9 cellular contexts compared by ENCODE assay signal in genomic region chr3:69095636-69096035, GRCh38. TPM values are rescaled to one million over a fixed set of nuclear protein-coding genes. Genes with fewer than 3 reads are reported as not detected.
A peak's percentile ranks its signal among the peaks of the same experiment; 100 is the strongest.
DNase-seq lines count a peak whose midpoint lies in the region; ATAC-seq and TF ChIP-seq lines count a peak whose summit lies in the region.
"Had no signal": no experiment of that assay in that cellular context is flagged by ENCODE, and none has a peak within 500 bp of the region (broad histone marks: within the 10 kb centered on the region; RNA-seq: fewer than 3 reads in every experiment).

No MANE protein-coding gene starts in this region.

- peaks cover 3% of the 10 kb centered on the region for H3K79me2 ChIP-seq in PC-3 (ENCODE audit: low read length)

- peak overlapping the region; percentile 1 for H3K4me3 ChIP-seq in thoracic aorta
- H3K4me3 ChIP-seq in PC-3 (ENCODE audit: low read length), result no peak overlapping the region
- H3K4me3 ChIP-seq in body of pancreas, result no peak overlapping the region
- H3K4me3 ChIP-seq: hepatocyte had no signal

- intact Hi-C loops in PC-3 (cut with micrococcal nuclease) (no loop called here), body of pancreas (cut with DNase I) (no loop called here)

- CTCF ChIA-PET in activated naive CD4-positive, alpha-beta T cell treated with anti-CD3 and anti-CD28 coated beads, Interleukin-2, amount 10 ng/mL, durations not matched to agents 7 days and 5 days (lab: Charles Lee), result interaction anchor here (0.6 to 1.6 kb wide), 2 partner anchors 9 to 83 kb away, joined by 3 to 7 read pairs; no protein-coding TSS in a partner anchor
- CTCF ChIA-PET in PC-3 (lab: Charles Lee), result no interaction called here

- POLR2A ChIA-PET in PC-3 (lab: Charles Lee; ENCODE audit: unreplicated experiment), result no interaction called here

- whole genome bisulfite sequencing in body of pancreas, 2 donors, result 72 to 83% methylated on average over 5 of the region's 5 CpGs

- no peak overlapping the region for H3K9ac ChIP-seq in PC-3 (ENCODE audit: low read length)

- H3K4me2 ChIP-seq in PC-3 (ENCODE audit: low read length), result no peak overlapping the region
- H3K4me2 ChIP-seq: hepatocyte had no signal

- TF ChIP-seq CTCF in thoracic aorta (IDR thresholded peaks at IDR 0.05), result no peak
- TF ChIP-seq CTCF in PC-3 (conservative IDR thresholded peaks at IDR 0.05; ENCODE audit: low read depth, low read length), result no peak
- no peak for TF ChIP-seq CTCF in body of pancreas (IDR thresholded peaks at IDR 0.05)

- H3K4me3 Mint-ChIP-seq in activated naive CD4-positive, alpha-beta T cell treated with anti-CD3 and anti-CD28 coated beads, Interleukin-2, amount 10 ng/mL, durations not matched to agents 7 days and 5 days, result peak overlapping the region; percentile 62
- peak overlapping the region; percentile 67 for H3K4me3 Mint-ChIP-seq in activated T-cell treated with anti-CD3 and anti-CD28 coated beads, Interleukin-2, amount 50 U/mL, for 24 hours
- peak overlapping the region; percentile 54 for H3K4me3 Mint-ChIP-seq in memory B cell

- H3K4me1 ChIP-seq in thoracic aorta (ENCODE audit: control insufficient read depth in 1 of 2, low read depth in 2 of 2) (peaks cover 78 to 86% of the 10 kb centered on the region in 2 donors), PC-3 (ENCODE audit: insufficient read depth, low read length) (no peaks in the 10 kb centered on the region), body of pancreas (peaks cover 66% of the 10 kb centered on the region)

- ATAC-seq in memory B cell (ENCODE audit: low read depth) (no peak), thoracic aorta (ENCODE audit: insufficient number of reproducible peaks, low FRiP score, low read depth) (no peak), PC-3 (no peak), body of pancreas (no peak)

- no peaks in the 10 kb centered on the region for H4K20me1 ChIP-seq in PC-3 (ENCODE audit: low read length)

- H2AFZ ChIP-seq in PC-3 (ENCODE audit: low read length), result no peak overlapping the region
- H2AFZ ChIP-seq: hepatocyte had no signal

- TF ChIP-seq POLR2A in body of pancreas (IDR thresholded peaks at IDR 0.05), result no peak

- H3K27ac Mint-ChIP-seq in activated naive CD4-positive, alpha-beta T cell treated with anti-CD3 and anti-CD28 coated beads, Interleukin-2, amount 10 ng/mL, durations not matched to agents 7 days and 5 days, result peak overlapping the region; percentile 89
- peak overlapping the region; percentile 97 for H3K27ac Mint-ChIP-seq in activated T-cell treated with anti-CD3 and anti-CD28 coated beads, Interleukin-2, amount 50 U/mL, for 24 hours
- peak overlapping the region; percentile 89 for H3K27ac Mint-ChIP-seq in memory B cell

- H3K27ac ChIP-seq in thoracic aorta, result peak overlapping the region; percentile 71 to 72
- no peak overlapping the region for H3K27ac ChIP-seq in PC-3 (ENCODE audit: low read length)
- H3K27ac ChIP-seq in body of pancreas, result peak overlapping the region in 1 of 4 donors; percentile 56
- H3K27ac ChIP-seq: hepatocyte had no signal

- H3K9me3 Mint-ChIP-seq in activated naive CD4-positive, alpha-beta T cell treated with anti-CD3 and anti-CD28 coated beads, Interleukin-2, amount 10 ng/mL, durations not matched to agents 7 days and 5 days, result no peaks in the 10 kb centered on the region
- H3K9me3 Mint-ChIP-seq in activated T-cell treated with anti-CD3 and anti-CD28 coated beads, Interleukin-2, amount 50 U/mL, for 24 hours, result peaks cover 2% of the 10 kb centered on the region
- H3K9me3 Mint-ChIP-seq in memory B cell, result no peaks in the 10 kb centered on the region

- H3K36me3 ChIP-seq in thoracic aorta (no peaks in the 10 kb centered on the region), PC-3 (ENCODE audit: low read depth, low read length) (no peaks in the 10 kb centered on the region), body of pancreas (replicated peaks in 1 of 2; ENCODE audit: insufficient read depth in 1 of 2, low read depth in 2 of 2) (no peaks in the 10 kb centered on the region)

- peak; percentile 43 for DNase-seq in activated naive CD4-positive, alpha-beta T cell treated with anti-CD3 and anti-CD28 coated beads, Interleukin-2, amount 10 ng/mL, durations not matched to agents 7 days and 5 days
- DNase-seq in activated naive CD4-positive, alpha-beta T cell treated with anti-CD3 and anti-CD28 coated beads, Interleukin-2, amount 50 U/mL, for 16 hours, result no peak
- no peak for DNase-seq in activated T-cell treated with anti-CD3 and anti-CD28 coated beads, Interleukin-2, amount 50 U/mL, for 24 hours
- DNase-seq in memory B cell (ENCODE audit: low spot score in 2 of 2), result no peak
- DNase-seq in thoracic aorta (ENCODE audit: low spot score), result no peak
- DNase-seq in PC-3, result no peak
- DNase-seq in body of pancreas, result no peak
- no peak for DNase-seq in effector CD4-positive, alpha-beta T cell

- peaks cover 61% of the 10 kb centered on the region for H3K36me3 Mint-ChIP-seq in activated naive CD4-positive, alpha-beta T cell treated with anti-CD3 and anti-CD28 coated beads, Interleukin-2, amount 10 ng/mL, durations not matched to agents 7 days and 5 days
- H3K36me3 Mint-ChIP-seq in activated T-cell treated with anti-CD3 and anti-CD28 coated beads, Interleukin-2, amount 50 U/mL, for 24 hours (ENCODE audit: low read depth), result peaks cover 79% of the 10 kb centered on the region
- H3K36me3 Mint-ChIP-seq in memory B cell, result peaks cover 18% of the 10 kb centered on the region

- H3K9me3 ChIP-seq in thoracic aorta (no peaks in the 10 kb centered on the region), PC-3 (ENCODE audit: low read length) (no peaks in the 10 kb centered on the region), body of pancreas (no peaks in the 10 kb centered on the region)

- H3K27me3 ChIP-seq in thoracic aorta (replicated peaks; ENCODE audit: insufficient read depth), result no peaks in the 10 kb centered on the region
- no peaks in the 10 kb centered on the region for H3K27me3 ChIP-seq in PC-3 (ENCODE audit: low read length)
- H3K27me3 ChIP-seq in body of pancreas, result no peaks in the 10 kb centered on the region
- H3K27me3 ChIP-seq: hepatocyte had no signal

- no peaks in the 10 kb centered on the region for H3F3A ChIP-seq in PC-3 (ENCODE audit: low read length, unreplicated experiment)

- H3K4me1 Mint-ChIP-seq in activated naive CD4-positive, alpha-beta T cell treated with anti-CD3 and anti-CD28 coated beads, Interleukin-2, amount 10 ng/mL, durations not matched to agents 7 days and 5 days, result peaks cover 74% of the 10 kb centered on the region
- peaks cover 80% of the 10 kb centered on the region for H3K4me1 Mint-ChIP-seq in activated T-cell treated with anti-CD3 and anti-CD28 coated beads, Interleukin-2, amount 50 U/mL, for 24 hours (ENCODE audit: low read depth)
- H3K4me1 Mint-ChIP-seq in memory B cell, result peaks cover 55% of the 10 kb centered on the region

- BruUV-seq in PC-3 (replicated peaks; lab: Mats Ljungman, UMichigan), result no TSS peak

- no peaks in the 10 kb centered on the region for H3K9me2 ChIP-seq in PC-3 (replicated peaks; ENCODE audit: low read length)

- H3K27me3 Mint-ChIP-seq in activated naive CD4-positive, alpha-beta T cell treated with anti-CD3 and anti-CD28 coated beads, Interleukin-2, amount 10 ng/mL, durations not matched to agents 7 days and 5 days, result no peaks in the 10 kb centered on the region
- no peaks in the 10 kb centered on the region for H3K27me3 Mint-ChIP-seq in activated T-cell treated with anti-CD3 and anti-CD28 coated beads, Interleukin-2, amount 50 U/mL, for 24 hours
- no peaks in the 10 kb centered on the region for H3K27me3 Mint-ChIP-seq in memory B cell

RNA-seq across cellular contexts. Expression of gene ARL6IP5, which starts 10.9 kb away (rescaled TPM):
- 100 to 1,000 TPM; 195 to 269 TPM for total RNA-seq in thoracic aorta
- total RNA-seq in PC-3 (2014; rRNA removed), result 18.8 and 25.4 TPM in 2 replicates
- total RNA-seq in body of pancreas, result 10 to 100 TPM; 34.6 to 73.9 TPM

RNA-seq across cellular contexts. Expression of gene UBA3, which starts 15.5 kb away (rescaled TPM):
- total RNA-seq in thoracic aorta, result 10 to 100 TPM; 36.1 to 69.4 TPM
- total RNA-seq in PC-3 (2014; rRNA removed), result 27.5 and 40.2 TPM in 2 replicates
- 10 to 100 TPM; 23.3 to 47.5 TPM for total RNA-seq in body of pancreas

RNA-seq across cellular contexts. Expression of gene LMOD3, which starts 26.8 kb away (rescaled TPM):
- total RNA-seq in thoracic aorta (not detected), PC-3 (2014; rRNA removed) (not detected in 2 replicates), body of pancreas (under 1 TPM in 1 of 2 donors, not detected in 1; 0.33 TPM)
- total RNA-seq: hepatocyte had no signal

RNA-seq across cellular contexts. Expression of gene TMF1, which starts 43.5 kb away (rescaled TPM):
- total RNA-seq in thoracic aorta, result 10 to 100 TPM; 34.7 to 49.2 TPM
- total RNA-seq in PC-3 (2014; rRNA removed), result 6.4 and 7.2 TPM in 2 replicates
- total RNA-seq in body of pancreas, result 10 to 100 TPM; 16.8 to 17.1 TPM
